In genomic region chr11:67495234-67496005, GRCh38 we compare ENCODE assay signal across 32 cellular contexts. TPM values are rescaled to one million over a fixed set of nuclear protein-coding genes. Genes with fewer than 3 reads are reported as not detected.
"Had no signal": no experiment of that assay in that cellular context is flagged by ENCODE, and none has a peak within 500 bp of the region (broad histone marks: within the 10 kb centered on the region; RNA-seq: fewer than 3 reads in every experiment).

No MANE protein-coding gene starts in this region.

- H3K4me2 ChIP-seq: KMS-11 had no signal

- H3K27me3 Mint-ChIP-seq: activated CD4-positive, alpha-beta T cell treated with anti-CD3 and anti-CD28 coated beads, Interleukin-2, amount 10 ng/mL, durations not matched to agents 24 days and 14 days; activated CD8-positive, alpha-beta memory T cell treated with anti-CD3 and anti-CD28 coated beads, Interleukin-2, amount 10 ng/mL, durations not matched to agents 7 days and 5 days; activated naive CD4-positive, alpha-beta T cell treated with anti-CD3 and anti-CD28 coated beads, Interleukin-2, amount 50 U/mL, for 24 hours; activated naive CD8-positive, alpha-beta T cell treated with anti-CD3 and anti-CD28 coated beads, Interleukin-2, amount 50 U/mL, for 24 hours; activated T-helper 17 cell treated with anti-CD3 and anti-CD28 coated beads, Interleukin-2, amount 50 U/mL, for 72 hours had no signal

- H3K9ac ChIP-seq: KMS-11 had no signal

- H3K27ac Mint-ChIP-seq: activated CD4-positive, alpha-beta T cell treated with anti-CD3 and anti-CD28 coated beads, Interleukin-2, amount 10 ng/mL, durations not matched to agents 24 days and 14 days; activated CD8-positive, alpha-beta memory T cell treated with anti-CD3 and anti-CD28 coated beads, Interleukin-2, amount 10 ng/mL, durations not matched to agents 7 days and 5 days; activated naive CD4-positive, alpha-beta T cell treated with anti-CD3 and anti-CD28 coated beads, Interleukin-2, amount 50 U/mL, for 24 hours; activated naive CD8-positive, alpha-beta T cell treated with anti-CD3 and anti-CD28 coated beads, Interleukin-2, amount 50 U/mL, for 24 hours; activated T-helper 17 cell treated with anti-CD3 and anti-CD28 coated beads, Interleukin-2, amount 50 U/mL, for 72 hours; T-helper 1 cell treated with Interleukin-12 subunit alpha and Interleukin-12 subunit beta and Interleukin-4 antibody, amounts not matched to agents 30 μg/mL and 1 μg/mL, for 36 hours; WTC11 had no signal

- ATAC-seq: activated CD8-positive, alpha-beta memory T cell treated with anti-CD3 and anti-CD28 coated beads, Interleukin-2, amount 10 ng/mL, durations not matched to agents 7 days and 5 days; activated naive CD8-positive, alpha-beta T cell treated with anti-CD3 and anti-CD28 coated beads, Interleukin-2, amount 50 U/mL, for 24 hours; activated T-cell treated with anti-CD3 and anti-CD28 coated beads, Interleukin-2, amount 50 U/mL, for 4 hours; activated T-helper 17 cell treated with anti-CD3 and anti-CD28 coated beads, Interleukin-2, amount 50 U/mL, for 72 hours; body of pancreas; Panc1 had no signal

- H3K27me3 ChIP-seq: ascending aorta, body of pancreas, SJCRH30 had no signal

- H3K27ac ChIP-seq: ascending aorta, body of pancreas, KMS-11, SJCRH30 had no signal

- H3K9me3 ChIP-seq: ascending aorta, body of pancreas, SJCRH30 had no signal

- H3K4me3 ChIP-seq: ascending aorta, body of pancreas, SJCRH30 had no signal

- H3K36me3 ChIP-seq: SJCRH30 had no signal

- H3K9me3 Mint-ChIP-seq: activated naive CD4-positive, alpha-beta T cell treated with anti-CD3 and anti-CD28 coated beads, Interleukin-2, amount 50 U/mL, for 24 hours; activated naive CD8-positive, alpha-beta T cell treated with anti-CD3 and anti-CD28 coated beads, Interleukin-2, amount 50 U/mL, for 24 hours; activated T-cell treated with anti-CD3 and anti-CD28 coated beads, Interleukin-2, amount 50 U/mL, for 4 hours; activated T-helper 17 cell treated with anti-CD3 and anti-CD28 coated beads, Interleukin-2, amount 50 U/mL, for 72 hours; T-helper 1 cell treated with Interleukin-12 subunit alpha and Interleukin-12 subunit beta and Interleukin-4 antibody, amounts not matched to agents 30 μg/mL and 1 μg/mL, for 36 hours; WTC11 had no signal

- H3K4me1 ChIP-seq: ascending aorta, body of pancreas, SJCRH30 had no signal

- H3K4me1 Mint-ChIP-seq: activated CD8-positive, alpha-beta memory T cell treated with anti-CD3 and anti-CD28 coated beads, Interleukin-2, amount 10 ng/mL, durations not matched to agents 7 days and 5 days; activated naive CD4-positive, alpha-beta T cell treated with anti-CD3 and anti-CD28 coated beads, Interleukin-2, amount 50 U/mL, for 24 hours; WTC11 had no signal

- DNase-seq: activated CD4-positive, alpha-beta T cell treated with anti-CD3 and anti-CD28 coated beads, Interleukin-2, amount 10 ng/mL, durations not matched to agents 24 days and 14 days; activated CD4-positive, alpha-beta T cell treated with anti-CD3 and anti-CD28 coated beads, Interleukin-2, amount 50 U/mL, for 48 hours; activated CD4-positive, CD25-positive, alpha-beta regulatory T cell treated with anti-CD3 and anti-CD28 coated beads, Interleukin-2, amount 50 U/mL, for 72 hours; activated CD8-positive, alpha-beta memory T cell treated with anti-CD3 and anti-CD28 coated beads, Interleukin-2, amount 10 ng/mL, durations not matched to agents 7 days and 5 days; activated naive CD8-positive, alpha-beta T cell treated with anti-CD3 and anti-CD28 coated beads, Interleukin-2, amount 50 U/mL, for 24 hours; activated T-cell treated with anti-CD3 and anti-CD28 coated beads, Interleukin-2, amount 50 U/mL, for 4 hours; amniotic stem cell; body of pancreas; central memory CD4-positive, alpha-beta T cell; NCI-H1092; NCI-H1417; NCI-H2029; NCI-H2107; NCI-H2171 treated with DMSO at 0.1 percent for 48 hours; NCI-H345; NCI-H510A; NCI-H526 treated with DMSO at 0.1 percent for 48 hours; NCI-H82; OCI-M1; Right ventricle myocardium superior; RPMI8226; SJCRH30 had no signal

- H3K36me3 Mint-ChIP-seq: WTC11 had no signal

- H3K4me3 Mint-ChIP-seq: activated CD4-positive, alpha-beta T cell treated with anti-CD3 and anti-CD28 coated beads, Interleukin-2, amount 10 ng/mL, durations not matched to agents 24 days and 14 days; activated CD8-positive, alpha-beta memory T cell treated with anti-CD3 and anti-CD28 coated beads, Interleukin-2, amount 10 ng/mL, durations not matched to agents 7 days and 5 days; activated naive CD4-positive, alpha-beta T cell treated with anti-CD3 and anti-CD28 coated beads, Interleukin-2, amount 50 U/mL, for 24 hours; activated naive CD8-positive, alpha-beta T cell treated with anti-CD3 and anti-CD28 coated beads, Interleukin-2, amount 50 U/mL, for 24 hours; activated T-cell treated with anti-CD3 and anti-CD28 coated beads, Interleukin-2, amount 50 U/mL, for 4 hours; activated T-helper 17 cell treated with anti-CD3 and anti-CD28 coated beads, Interleukin-2, amount 50 U/mL, for 72 hours; T-helper 1 cell treated with Interleukin-12 subunit alpha and Interleukin-12 subunit beta and Interleukin-4 antibody, amounts not matched to agents 30 μg/mL and 1 μg/mL, for 36 hours; WTC11 had no signal

RNA-seq across cellular contexts. Expression of gene CABP2, which starts 27.8 kb away (rescaled TPM):
- total RNA-seq: activated CD4-positive, alpha-beta T cell treated with anti-CD3 and anti-CD28 coated beads, Interleukin-2, amount 10 ng/mL, durations not matched to agents 24 days and 14 days; activated CD8-positive, alpha-beta memory T cell treated with anti-CD3 and anti-CD28 coated beads, Interleukin-2, amount 10 ng/mL, durations not matched to agents 7 days and 5 days; activated T-cell treated with anti-CD3 and anti-CD28 coated beads, Interleukin-2, amount 50 U/mL, for 4 hours; activated T-helper 17 cell treated with anti-CD3 and anti-CD28 coated beads, Interleukin-2, amount 50 U/mL, for 72 hours; ascending aorta; body of pancreas; bronchial epithelial cell; chondrocyte; MCF 10A; Right ventricle myocardium superior; SJCRH30; WTC11 had no signal
